Comparison of ENCODE assay signal across 7 cellular contexts in the genomic region with DNA sequence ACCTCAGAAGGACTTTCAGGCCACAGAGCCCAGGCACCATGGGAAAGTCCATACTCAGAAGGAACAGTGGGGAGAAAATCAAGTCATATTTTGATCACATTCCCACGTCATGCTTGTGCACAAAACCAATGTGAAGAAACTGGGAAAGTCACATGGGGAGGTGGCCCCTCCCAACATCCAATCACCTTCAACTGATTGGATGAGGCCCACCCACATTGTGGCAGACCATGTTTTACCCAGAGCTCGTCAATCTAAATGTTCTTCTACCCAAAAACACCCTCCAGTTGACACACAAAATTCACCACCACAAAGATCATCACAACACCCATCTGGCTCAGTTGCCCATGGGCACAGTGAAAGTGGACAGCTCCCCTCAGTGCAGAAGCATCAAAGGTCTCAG.
"Had no signal": no experiment of that assay in that cellular context is flagged by ENCODE, and none has a peak within 500 bp of the region (broad histone marks: within the 10 kb centered on the region; RNA-seq: fewer than 3 reads in every experiment).

No MANE protein-coding gene starts in this region.

- H2AFZ ChIP-seq: GM23248 had no signal

- H3K27ac ChIP-seq: GM23248 had no signal

- H3K4me1 ChIP-seq: HAP-1 had no signal

- H3K36me3 ChIP-seq: HAP-1 had no signal

- H3K9me3 ChIP-seq: HAP-1 had no signal

- H3K4me3 ChIP-seq: GM23248, HAP-1 had no signal

- H3K9ac ChIP-seq: GM23248 had no signal

- DNase-seq: GM23248, GOT3, H7, IMR-90 had no signal

- FAIRE-seq: HTR-8/SVneo had no signal

- ATAC-seq: HCT116 had no signal
